10 cellular contexts compared by ENCODE assay signal in genomic region chr6:135995160-135995898, GRCh38.
DNase-seq lines count a peak whose midpoint lies in the region; TF ChIP-seq lines count a peak whose summit lies in the region.
"Had no signal": no experiment of that assay in that cellular context is flagged by ENCODE, and none has a peak within 500 bp of the region (broad histone marks: within the 10 kb centered on the region; RNA-seq: fewer than 3 reads in every experiment).

No MANE protein-coding gene starts in this region.

- H3K36me3 ChIP-seq in SJSA1 (no peaks in the 10 kb centered on the region), skeletal muscle satellite cell (ENCODE audit: insufficient read depth, low read length) (no peaks in the 10 kb centered on the region), Caco-2 (ENCODE audit: control insufficient read depth, insufficient read depth, low read length) (no peaks in the 10 kb centered on the region), uterus (no peaks in the 10 kb centered on the region)

- peaks cover 13% of the 10 kb centered on the region for H3K4me1 ChIP-seq in SJSA1 (replicated peaks)
- H3K4me1 ChIP-seq in skeletal muscle satellite cell (ENCODE audit: control insufficient read depth, insufficient read depth, low read length) = peaks cover 23% of the 10 kb centered on the region
- H3K4me1 ChIP-seq in Caco-2 = no peaks in the 10 kb centered on the region
- peaks cover 0 to 3% of the 10 kb centered on the region in 2 donors for H3K4me1 ChIP-seq in uterus

- no peaks in the 10 kb centered on the region for H3K27me3 Mint-ChIP-seq in Caco-2 (ENCODE audit: insufficient read depth, unreplicated experiment)

- no peaks in the 10 kb centered on the region for H3K27me3 ChIP-seq in SJSA1 (replicated peaks)
- H3K27me3 ChIP-seq in skeletal muscle satellite cell (ENCODE audit: control insufficient read depth, insufficient read depth, low read length) = no peaks in the 10 kb centered on the region
- H3K27me3 ChIP-seq in Caco-2 (replicated peaks; ENCODE audit: control insufficient read depth, insufficient read depth, low read length) = no peaks in the 10 kb centered on the region
- no peaks in the 10 kb centered on the region for H3K27me3 ChIP-seq in uterus

- H3K4me3 Mint-ChIP-seq in Caco-2 (ENCODE audit: unreplicated experiment) = no peak overlapping the region

- no peak for TF ChIP-seq CTCF in Caco-2 (IDR thresholded peaks at IDR 0.05; ENCODE audit: insufficient read depth in 1 of 2, low read depth in 1 of 2, low read length in 1 of 2, severe bottlenecking in 1 of 2, unreplicated experiment in 1 of 2)
- TF ChIP-seq CTCF in uterus (IDR thresholded peaks at IDR 0.05) = no peak

- no peaks in the 10 kb centered on the region for H3K36me3 Mint-ChIP-seq in Caco-2 (ENCODE audit: insufficient read depth, unreplicated experiment)

- H3K4me3 ChIP-seq in SJSA1 (no peak overlapping the region), skeletal muscle satellite cell (ENCODE audit: low read length) (peak overlapping the region; percentile 48), Caco-2 (ENCODE audit: low read depth, low read length) (no peak overlapping the region), uterus (no peak overlapping the region)

- intact Hi-C loops in Caco-2 (cut with micrococcal nuclease; ENCODE audit: unreplicated experiment) (no loop called here), uterus (cut with DNase I; ENCODE audit: low total_unique reads) (no loop called here)

- H3K4me1 Mint-ChIP-seq in Caco-2 (ENCODE audit: low read depth, unreplicated experiment) = no peaks in the 10 kb centered on the region

- H3K27ac ChIP-seq in SJSA1 = peak overlapping the region; percentile 51; the same call in 1 of the 2 replicates
- no peak overlapping the region for H3K27ac ChIP-seq in uterus

- H3K27ac Mint-ChIP-seq in Caco-2 (ENCODE audit: unreplicated experiment) = no peak overlapping the region

- H3K9me3 Mint-ChIP-seq in Caco-2 (ENCODE audit: unreplicated experiment) = peaks cover 9% of the 10 kb centered on the region

- H3K9me3 ChIP-seq in SJSA1 (replicated peaks) (0 out of 2 replicates have a peak, but pooled peaks cover 4% of the 10 kb centered on the region), skeletal muscle satellite cell (replicated peaks; ENCODE audit: low read length) (no peaks in the 10 kb centered on the region), Caco-2 (no peaks in the 10 kb centered on the region; the same call in 1 of the 2 replicates), uterus (peaks cover 0 to 2% of the 10 kb centered on the region in 2 donors)

- no peak for TF ChIP-seq POLR2A in uterus (IDR thresholded peaks at IDR 0.05)

- no TSS peak for BruUV-seq in Caco-2 (replicated peaks; lab: Mats Ljungman, UMichigan)

- H3K9ac ChIP-seq in skeletal muscle satellite cell (ENCODE audit: low read depth, low read length) = peak overlapping the region; percentile 64

- POLR2A ChIA-PET in Caco-2 (lab: Charles Lee) = no interaction called here

- CTCF ChIA-PET in Caco-2 (lab: Charles Lee) = no interaction called here

- peak overlapping the region; percentile 75 for H3K4me2 ChIP-seq in skeletal muscle satellite cell (ENCODE audit: low read length)

- DNase-seq in NOMO-1 treated with DMSO at 0.1 percent for 48 hours (lab: John Stamatoyannopoulos, UW; ENCODE audit: unreplicated experiment) = peak; percentile 43
- no peak for DNase-seq in NOMO-1 treated with dmso at 0.1 percent for 144 hours (lab: John Stamatoyannopoulos, UW; ENCODE audit: unreplicated experiment)
- peak in 1 of 2 experiments; percentile 62 for DNase-seq in SJSA1 (ENCODE audit: low read depth in 1 of 2, low spot score in 2 of 2)
- peak; percentile 84 for DNase-seq in fibroblast of peridontal ligament (ENCODE audit: extremely low read depth)
- DNase-seq in HuH-7.5 (ENCODE audit: low spot score) = no peak
- no peak for DNase-seq in Caco-2
- no peak for DNase-seq in uterus
- DNase-seq: 8988T; activated T-cell treated with anti-CD3 and anti-CD28 coated beads, Interleukin-2, amount 50 U/mL, for 1 hour had no signal

Comparison
In these comparisons a context has a peak if more than half of its experiments do, and no peak if none do; other contexts are left out.
1. DNase-seq: peak in NOMO-1 treated with DMSO at 0.1 percent for 48 hours (single experiment) and fibroblast of peridontal ligament (single experiment); none in NOMO-1 treated with dmso at 0.1 percent for 144 hours (single experiment), HuH-7.5 (single experiment), Caco-2 (0 of 2) and uterus (0 of 2).